ENCODE assay signal across 8 cellular contexts in the genomic region with DNA sequence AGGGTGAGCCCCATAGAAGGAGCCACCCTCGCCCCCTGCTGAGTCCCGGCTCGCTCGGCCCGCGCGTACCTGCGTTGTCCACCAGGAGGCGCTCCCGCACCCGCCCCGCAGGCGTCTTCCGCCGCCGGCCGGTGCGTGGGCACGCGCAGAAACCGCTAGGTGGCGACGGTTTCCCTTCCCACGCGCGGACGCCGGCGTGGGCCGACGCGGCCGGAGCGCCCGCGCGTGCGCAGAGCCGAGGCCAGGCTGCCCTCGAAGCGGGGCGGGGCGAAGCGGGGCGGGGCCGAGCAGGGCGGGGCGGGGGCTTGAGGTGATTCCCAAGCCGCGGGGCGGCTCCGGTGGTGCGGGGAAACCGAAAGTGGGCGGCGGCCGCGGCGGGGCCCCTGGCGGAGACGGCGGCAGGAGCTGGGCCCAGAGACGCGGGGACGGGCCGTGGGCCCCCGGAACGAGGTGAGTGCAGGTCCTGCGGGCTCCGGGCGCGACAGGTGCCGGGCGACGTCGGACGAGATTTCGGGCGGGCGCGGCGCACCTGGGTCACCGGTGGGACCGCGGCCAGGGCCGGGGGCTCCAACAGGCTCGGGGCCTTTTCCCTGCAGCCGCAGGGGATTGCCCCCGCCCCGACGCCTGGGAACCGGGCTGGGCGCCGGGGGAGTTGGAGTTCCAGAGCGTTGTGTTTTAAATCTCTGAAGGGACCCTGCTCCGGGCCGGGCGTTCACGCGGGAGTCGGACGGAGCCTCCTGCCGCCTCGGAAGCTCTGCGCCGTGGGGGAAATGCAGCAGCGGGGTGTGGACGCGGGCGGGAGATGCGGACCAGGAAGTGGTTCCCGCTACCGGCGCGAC. TPM values are rescaled to one million over a fixed set of nuclear protein-coding genes. Genes with fewer than 3 reads are reported as not detected.
DNase-seq lines count a peak whose midpoint lies in the region; ATAC-seq and TF ChIP-seq lines count a peak whose summit lies in the region.

A gene with protein sequence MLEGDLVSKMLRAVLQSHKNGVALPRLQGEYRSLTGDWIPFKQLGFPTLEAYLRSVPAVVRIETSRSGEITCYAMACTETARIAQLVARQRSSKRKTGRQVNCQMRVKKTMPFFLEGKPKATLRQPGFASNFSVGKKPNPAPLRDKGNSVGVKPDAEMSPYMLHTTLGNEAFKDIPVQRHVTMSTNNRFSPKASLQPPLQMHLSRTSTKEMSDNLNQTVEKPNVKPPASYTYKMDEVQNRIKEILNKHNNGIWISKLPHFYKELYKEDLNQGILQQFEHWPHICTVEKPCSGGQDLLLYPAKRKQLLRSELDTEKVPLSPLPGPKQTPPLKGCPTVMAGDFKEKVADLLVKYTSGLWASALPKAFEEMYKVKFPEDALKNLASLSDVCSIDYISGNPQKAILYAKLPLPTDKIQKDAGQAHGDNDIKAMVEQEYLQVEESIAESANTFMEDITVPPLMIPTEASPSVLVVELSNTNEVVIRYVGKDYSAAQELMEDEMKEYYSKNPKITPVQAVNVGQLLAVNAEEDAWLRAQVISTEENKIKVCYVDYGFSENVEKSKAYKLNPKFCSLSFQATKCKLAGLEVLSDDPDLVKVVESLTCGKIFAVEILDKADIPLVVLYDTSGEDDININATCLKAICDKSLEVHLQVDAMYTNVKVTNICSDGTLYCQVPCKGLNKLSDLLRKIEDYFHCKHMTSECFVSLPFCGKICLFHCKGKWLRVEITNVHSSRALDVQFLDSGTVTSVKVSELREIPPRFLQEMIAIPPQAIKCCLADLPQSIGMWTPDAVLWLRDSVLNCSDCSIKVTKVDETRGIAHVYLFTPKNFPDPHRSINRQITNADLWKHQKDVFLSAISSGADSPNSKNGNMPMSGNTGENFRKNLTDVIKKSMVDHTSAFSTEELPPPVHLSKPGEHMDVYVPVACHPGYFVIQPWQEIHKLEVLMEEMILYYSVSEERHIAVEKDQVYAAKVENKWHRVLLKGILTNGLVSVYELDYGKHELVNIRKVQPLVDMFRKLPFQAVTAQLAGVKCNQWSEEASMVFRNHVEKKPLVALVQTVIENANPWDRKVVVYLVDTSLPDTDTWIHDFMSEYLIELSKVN (plus strand): TSS at position 308 of the 839 bp plus-strand sequence. CDS start 16,370 bp downstream, outside the sequence.

- H3K4me3 Mint-ChIP-seq in activated CD8-positive, alpha-beta memory T cell treated with anti-CD3 and anti-CD28 coated beads, Interleukin-2, amount 10 ng/mL, durations not matched to agents 7 days and 5 days = peak within 1 kb of the TSS; percentile 76
- H3K4me3 Mint-ChIP-seq in endodermal cell = peak within 1 kb of the TSS; percentile 82
- peak within 1 kb of the TSS; percentile 86 for H3K4me3 Mint-ChIP-seq in mesothelial cell of epicardium

- peaks cover 8% of the 10 kb centered on the region for H3K9me3 ChIP-seq in endodermal cell (ENCODE audit: control insufficient read depth, low read length)

- H3K4me1 ChIP-seq in endodermal cell (ENCODE audit: control insufficient read depth, insufficient read depth, low read length) = peaks cover 8% of the 10 kb centered on the region

- 0 to 1% methylated on average over 25 to 115 of the region's 115 CpGs for WGBS in endodermal cell (ENCODE audit: insufficient coverage in 1 of 2, insufficient read length in 1 of 2), 2 experiments

- peak within 1 kb of the TSS; percentile 64 for H3K27ac Mint-ChIP-seq in activated CD8-positive, alpha-beta memory T cell treated with anti-CD3 and anti-CD28 coated beads, Interleukin-2, amount 10 ng/mL, durations not matched to agents 7 days and 5 days
- peak within 1 kb of the TSS; percentile 74 for H3K27ac Mint-ChIP-seq in endodermal cell
- peak within 1 kb of the TSS; percentile 62 for H3K27ac Mint-ChIP-seq in mesothelial cell of epicardium

- TF ChIP-seq CTCF in endodermal cell (conservative IDR thresholded peaks at IDR 0.05) = peak; percentile 100
- TF ChIP-seq CTCF in mesothelial cell of epicardium (IDR thresholded peaks at IDR 0.05; ENCODE audit: unreplicated experiment) = peak; percentile 97

- no peak within 1 kb of the TSS for H3K27ac ChIP-seq in endodermal cell (ENCODE audit: low read depth, low read length)

- peak within 1 kb of the TSS; percentile 42 for H3K9ac ChIP-seq in endodermal cell (ENCODE audit: extremely low read depth, low read length, poor library complexity, severe bottlenecking)

- ATAC-seq in HG03457 (IDR thresholded peaks at IDR 0.05; ENCODE audit: unreplicated experiment) = peak; percentile 71
- peak; percentile 87 for ATAC-seq in activated CD8-positive, alpha-beta memory T cell treated with anti-CD3 and anti-CD28 coated beads, Interleukin-2, amount 10 ng/mL, durations not matched to agents 7 days and 5 days

- H3K27me3 Mint-ChIP-seq in activated CD8-positive, alpha-beta memory T cell treated with anti-CD3 and anti-CD28 coated beads, Interleukin-2, amount 10 ng/mL, durations not matched to agents 7 days and 5 days = peaks cover 41% of the 10 kb centered on the region
- H3K27me3 Mint-ChIP-seq in endodermal cell (ENCODE audit: insufficient read depth) (peaks cover 15% of the 10 kb centered on the region), mesothelial cell of epicardium (ENCODE audit: low read depth) (peaks cover 53% of the 10 kb centered on the region)

- CTCF ChIA-PET in activated CD8-positive, alpha-beta memory T cell treated with anti-CD3 and anti-CD28 coated beads, Interleukin-2, amount 10 ng/mL, durations not matched to agents 7 days and 5 days (lab: Charles Lee) = interaction anchor here (0.6 to 6.0 kb wide), 23 partner anchors 11 to 556 kb away, joined by 3 to 36 read pairs (median 4); partner anchors contain the start of gene TMOD1

- peaks cover 3% of the 10 kb centered on the region for H3K36me3 Mint-ChIP-seq in activated CD8-positive, alpha-beta memory T cell treated with anti-CD3 and anti-CD28 coated beads, Interleukin-2, amount 10 ng/mL, durations not matched to agents 7 days and 5 days
- H3K36me3 Mint-ChIP-seq in endodermal cell (ENCODE audit: low read depth) (no peaks in the 10 kb centered on the region), mesothelial cell of epicardium (no peaks in the 10 kb centered on the region)

- no peaks in the 10 kb centered on the region for H3K36me3 ChIP-seq in endodermal cell (ENCODE audit: control insufficient read depth, insufficient read depth, low read length)

- peaks cover 22% of the 10 kb centered on the region for H3K4me1 Mint-ChIP-seq in activated CD8-positive, alpha-beta memory T cell treated with anti-CD3 and anti-CD28 coated beads, Interleukin-2, amount 10 ng/mL, durations not matched to agents 7 days and 5 days
- H3K4me1 Mint-ChIP-seq in endodermal cell = peaks cover 46% of the 10 kb centered on the region
- H3K4me1 Mint-ChIP-seq in mesothelial cell of epicardium = peaks cover 11% of the 10 kb centered on the region

- peak within 1 kb of the TSS; percentile 93 for H3K4me3 ChIP-seq in endodermal cell (ENCODE audit: low read length)

- H3K9me3 Mint-ChIP-seq in activated CD8-positive, alpha-beta memory T cell treated with anti-CD3 and anti-CD28 coated beads, Interleukin-2, amount 10 ng/mL, durations not matched to agents 7 days and 5 days (ENCODE audit: low read depth) = peaks cover 6% of the 10 kb centered on the region
- H3K9me3 Mint-ChIP-seq in endodermal cell (peaks cover 6% of the 10 kb centered on the region), mesothelial cell of epicardium (peaks cover 4% of the 10 kb centered on the region)

- no peaks in the 10 kb centered on the region for H3K27me3 ChIP-seq in endodermal cell (ENCODE audit: control insufficient read depth, insufficient read depth, low read length, poor library complexity, severe bottlenecking)

- peak; percentile 98 for DNase-seq in CD1c-positive myeloid dendritic cell (ENCODE audit: extremely low spot score)
- DNase-seq in GM19240 (ENCODE audit: insufficient read length, low spot score) = peak; percentile 66
- DNase-seq in NK-92 (lab: John Stamatoyannopoulos, UW; ENCODE audit: unreplicated experiment) = peak; percentile 69
- DNase-seq in activated CD8-positive, alpha-beta memory T cell treated with anti-CD3 and anti-CD28 coated beads, Interleukin-2, amount 10 ng/mL, durations not matched to agents 7 days and 5 days = peak; percentile 87
- peak; percentile 91 for DNase-seq in endodermal cell
- peak; percentile 83 to 92 for DNase-seq in mesothelial cell of epicardium (ENCODE audit: low spot score in 2 of 2, unreplicated experiment in 2 of 2)
- peak; percentile 82 to 89 for DNase-seq in stimulated activated CD8-positive, alpha-beta memory T cell treated with anti-CD3 and anti-CD28 coated beads, Interleukin-15, amount 100 ng/mL, for 4 hours (ENCODE audit: low read depth in 2 of 2)

RNA-seq across cellular contexts. Expression of the gene that starts here (rescaled TPM):
- 10 to 100 TPM; 10.3 to 15.3 TPM for total RNA-seq in activated CD8-positive, alpha-beta memory T cell treated with anti-CD3 and anti-CD28 coated beads, Interleukin-2, amount 10 ng/mL, durations not matched to agents 7 days and 5 days
- total RNA-seq in endodermal cell (10 to 100 TPM; 25.9 to 31.9 TPM), mesothelial cell of epicardium (8.6 to 8.9 TPM (median 8.6 TPM) in 3 replicates)
- 6.3 TPM for polyA plus RNA-seq in endodermal cell (2013, experiment 1 of 2)
- polyA plus RNA-seq in endodermal cell (2013, experiment 2 of 2) = 7.5 TPM
